Comparison of ENCODE assay signal across 18 cellular contexts in the genomic region with DNA sequence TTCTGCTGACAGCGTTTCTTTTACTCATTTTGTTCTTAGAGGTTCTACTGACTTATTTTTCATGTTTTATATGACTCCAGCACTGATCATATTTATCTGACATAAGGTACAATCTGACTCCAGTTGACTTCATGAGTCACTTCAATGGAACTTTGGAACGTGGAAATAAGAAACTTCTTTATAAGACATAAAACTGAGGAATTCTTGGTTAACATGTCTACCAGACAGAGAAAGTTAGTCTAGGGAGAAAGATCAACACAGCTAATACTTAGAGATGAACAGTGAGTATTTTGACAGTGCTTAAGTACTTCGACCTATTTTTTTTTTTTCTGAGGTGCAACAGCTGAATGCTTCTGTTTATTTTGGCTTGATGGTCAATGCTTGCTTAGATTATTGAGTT.
A peak's percentile ranks its signal among the peaks of the same experiment; 100 is the strongest.
DNase-seq lines count a peak whose midpoint lies in the region; ATAC-seq and TF ChIP-seq lines count a peak whose summit lies in the region.
"Had no signal": no experiment of that assay in that cellular context is flagged by ENCODE, and none has a peak within 500 bp of the region (broad histone marks: within the 10 kb centered on the region; RNA-seq: fewer than 3 reads in every experiment).

No MANE protein-coding gene starts in this region.

- H2AFZ ChIP-seq in GM23248 = no peak overlapping the region
- H2AFZ ChIP-seq: GM23338 had no signal

- no peaks in the 10 kb centered on the region for H3K27me3 ChIP-seq in GM23248 (replicated peaks; ENCODE audit: insufficient read depth)
- H3K27me3 ChIP-seq: esophagus squamous epithelium, MG63 had no signal

- H3K9ac ChIP-seq in GM23248 = no peak overlapping the region

- in situ Hi-C loops in GM23248 (cut with MboI) (no loop called here), astrocyte of the cerebellum (cut with HindIII; ENCODE audit: low sequenced_read_pairs) (no loop called here)

- H4K20me1 ChIP-seq in GM23248 (ENCODE audit: insufficient read depth) = no peaks in the 10 kb centered on the region

- no peak for TF ChIP-seq CTCF in astrocyte of the cerebellum (IDR thresholded peaks at IDR 0.05; ENCODE audit: low read depth, low read length, missing control alignments)
- TF ChIP-seq CTCF in foreskin fibroblast (IDR thresholded peaks at IDR 0.05; ENCODE audit: low read depth, low read length) = no peak

- H3K9me2 ChIP-seq in GM23248 (ENCODE audit: insufficient read depth) = 0 out of 2 replicates have a peak, but pooled peaks cover 2% of the 10 kb centered on the region

- H3K4me3 ChIP-seq in GM23248 = no peak overlapping the region
- no peak overlapping the region for H3K4me3 ChIP-seq in astrocyte of the cerebellum (ENCODE audit: low read depth, low read length)
- no peak overlapping the region for H3K4me3 ChIP-seq in foreskin fibroblast (ENCODE audit: low read depth in 1 of 2, low read length in 2 of 2)
- H3K4me3 ChIP-seq: esophagus squamous epithelium, GM23338, MG63 had no signal

- H3K4me2 ChIP-seq in GM23248 (ENCODE audit: unreplicated experiment) = no peak overlapping the region
- H3K4me2 ChIP-seq: GM23338 had no signal

- WGBS in GM23248 (ENCODE audit: low coverage in 1 of 2, low lambda C conversion rate in 2 of 2, missing lambda C conversion rate in 2 of 2), 2 experiments = 26 to 34% methylated on average over 3 of the region's 3 CpGs

- no peaks in the 10 kb centered on the region for H3K9me3 ChIP-seq in GM23248 (ENCODE audit: low read depth)
- H3K9me3 ChIP-seq: esophagus squamous epithelium, MG63 had no signal

- 0 out of 2 replicates have a peak, but pooled peaks cover 7% of the 10 kb centered on the region for H3K4me1 ChIP-seq in GM23248 (ENCODE audit: insufficient read depth)
- H3K4me1 ChIP-seq: esophagus squamous epithelium had no signal

- no peaks in the 10 kb centered on the region for H3F3A ChIP-seq in GM23248 (ENCODE audit: insufficient read depth)

- H3K27ac ChIP-seq in GM23248 = no peak overlapping the region
- H3K27ac ChIP-seq: esophagus squamous epithelium had no signal

- DNase-seq in GM23248 (peak; percentile 37), astrocyte of the cerebellum (ENCODE audit: low read depth) (peak; percentile 29), foreskin fibroblast (peak; percentile 33 to 58), smooth muscle cell of the brain vasculature (ENCODE audit: low read depth, low spot score) (peak; percentile 35), NCI-H345 treated with DMSO at 0.1 percent for 48 hours (lab: John Stamatoyannopoulos, UW; ENCODE audit: unreplicated experiment) (no peak), HuH-7 (ENCODE audit: low spot score) (no peak)
- DNase-seq: activated B cell treated with CpG ODN at 0.5 μM for 24 hours; activated effector memory CD4-positive, alpha-beta T cell treated with anti-CD3 and anti-CD28 coated beads, Interleukin-2, amount 50 U/mL, for 16 hours; aorta; CD4-positive, CD25-positive, alpha-beta regulatory T cell; esophagus squamous epithelium; mammary epithelial cell; MG63; NCI-H2029; NCI-H510A treated with DMSO at 0.1 percent for 48 hours; substantia nigra had no signal

- no peaks in the 10 kb centered on the region for H3K79me2 ChIP-seq in GM23248 (ENCODE audit: insufficient read depth)

- no peaks in the 10 kb centered on the region for H3K36me3 ChIP-seq in GM23248 (ENCODE audit: low read depth)
- H3K36me3 ChIP-seq: esophagus squamous epithelium, MG63 had no signal

- no peak for ATAC-seq in GM21390 (IDR thresholded peaks at IDR 0.05; ENCODE audit: unreplicated experiment)
- ATAC-seq: GM23338 had no signal

Comparison
In these comparisons a context has a peak if more than half of its experiments do, and no peak if none do; other contexts are left out.
1. DNase-seq: peak in GM23248 (single experiment), astrocyte of the cerebellum (single experiment), foreskin fibroblast (2 of 2) and smooth muscle cell of the brain vasculature (single experiment); none in NCI-H345 treated with DMSO at 0.1 percent for 48 hours (single experiment) and HuH-7 (single experiment).